In the genomic region with DNA sequence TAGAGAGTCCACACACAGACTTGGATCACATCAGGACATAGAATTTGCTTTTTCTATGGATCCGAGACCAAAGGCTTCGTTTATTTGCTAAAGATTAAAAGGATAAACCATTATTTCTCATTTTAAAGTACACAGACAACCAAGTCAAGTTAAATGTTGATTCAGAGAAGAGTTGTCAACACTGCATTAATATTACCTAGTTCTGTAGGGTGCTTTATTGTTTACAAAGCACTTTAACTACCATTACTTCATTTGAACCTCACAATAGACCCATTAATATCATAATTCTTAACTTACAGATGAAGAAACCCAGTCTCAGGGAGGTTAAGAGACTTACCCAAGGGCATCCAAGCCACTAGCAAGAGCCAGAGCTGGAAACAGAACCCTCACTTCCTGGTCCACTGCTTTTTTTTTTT, we compare ENCODE assay signal across 20 cellular contexts.
"Had no signal": no experiment of that assay in that cellular context is flagged by ENCODE, and none has a peak within 500 bp of the region (broad histone marks: within the 10 kb centered on the region; RNA-seq: fewer than 3 reads in every experiment).

No MANE protein-coding gene starts in this region.

- ATAC-seq: activated CD8-positive, alpha-beta memory T cell treated with anti-CD3 and anti-CD28 coated beads, Interleukin-2, amount 10 ng/mL, durations not matched to agents 7 days and 5 days; activated naive CD8-positive, alpha-beta T cell treated with anti-CD3 and anti-CD28 coated beads, Interleukin-2, amount 50 U/mL, for 24 hours; left lobe of liver; naive thymus-derived CD4-positive, alpha-beta T cell; stimulated activated memory B cell treated with anti-CD40 and anti-IgM and Interleukin-4, amounts not matched to agents 10 μg/mL and 1 μg/mL and 100 μg/mL, for 72 hours had no signal

- H3K4me1 ChIP-seq: tibial artery, uterus had no signal

- H3K27ac ChIP-seq: esophagus squamous epithelium, tibial artery, uterus had no signal

- H3K27me3 ChIP-seq: esophagus squamous epithelium, tibial artery, uterus had no signal

- H3K4me3 ChIP-seq: esophagus squamous epithelium, mucosa of descending colon, tibial artery, uterus had no signal

- H3K9me3 ChIP-seq: esophagus squamous epithelium, mucosa of descending colon, tibial artery, uterus had no signal

- DNase-seq: activated CD4-positive, alpha-beta T cell treated with anti-CD3 and anti-CD28 coated beads for 1 hour; activated CD4-positive, alpha-beta T cell treated with anti-CD3 and anti-CD28 coated beads, Interleukin-2, amount 50 U/mL, for 48 hours; activated CD8-positive, alpha-beta memory T cell treated with anti-CD3 and anti-CD28 coated beads, Interleukin-2, amount 10 ng/mL, durations not matched to agents 7 days and 5 days; activated naive CD4-positive, alpha-beta T cell treated with anti-CD3 and anti-CD28 coated beads for 36 hours; activated naive CD8-positive, alpha-beta T cell treated with anti-CD3 and anti-CD28 coated beads, Interleukin-2, amount 50 U/mL, for 24 hours; activated T-cell treated with anti-CD3 and anti-CD28 coated beads, Interleukin-2, amount 50 U/mL, for 1 hour; aorta; cortex of kidney; effector CD4-positive, alpha-beta T cell; esophagus squamous epithelium; hippocampal formation; mammary epithelial cell; mucosa of descending colon; naive thymus-derived CD4-positive, alpha-beta T cell; retina; stimulated activated CD4-positive, alpha-beta T cell treated with anti-CD3 and anti-CD28 coated beads, Interleukin-2, amount 100 ng/mL, for 48 hours; tibial artery; uterus had no signal

- H3K36me3 ChIP-seq: esophagus squamous epithelium, tibial artery, uterus had no signal
